Comparison of ENCODE assay signal across 8 cellular contexts in the genomic region with DNA sequence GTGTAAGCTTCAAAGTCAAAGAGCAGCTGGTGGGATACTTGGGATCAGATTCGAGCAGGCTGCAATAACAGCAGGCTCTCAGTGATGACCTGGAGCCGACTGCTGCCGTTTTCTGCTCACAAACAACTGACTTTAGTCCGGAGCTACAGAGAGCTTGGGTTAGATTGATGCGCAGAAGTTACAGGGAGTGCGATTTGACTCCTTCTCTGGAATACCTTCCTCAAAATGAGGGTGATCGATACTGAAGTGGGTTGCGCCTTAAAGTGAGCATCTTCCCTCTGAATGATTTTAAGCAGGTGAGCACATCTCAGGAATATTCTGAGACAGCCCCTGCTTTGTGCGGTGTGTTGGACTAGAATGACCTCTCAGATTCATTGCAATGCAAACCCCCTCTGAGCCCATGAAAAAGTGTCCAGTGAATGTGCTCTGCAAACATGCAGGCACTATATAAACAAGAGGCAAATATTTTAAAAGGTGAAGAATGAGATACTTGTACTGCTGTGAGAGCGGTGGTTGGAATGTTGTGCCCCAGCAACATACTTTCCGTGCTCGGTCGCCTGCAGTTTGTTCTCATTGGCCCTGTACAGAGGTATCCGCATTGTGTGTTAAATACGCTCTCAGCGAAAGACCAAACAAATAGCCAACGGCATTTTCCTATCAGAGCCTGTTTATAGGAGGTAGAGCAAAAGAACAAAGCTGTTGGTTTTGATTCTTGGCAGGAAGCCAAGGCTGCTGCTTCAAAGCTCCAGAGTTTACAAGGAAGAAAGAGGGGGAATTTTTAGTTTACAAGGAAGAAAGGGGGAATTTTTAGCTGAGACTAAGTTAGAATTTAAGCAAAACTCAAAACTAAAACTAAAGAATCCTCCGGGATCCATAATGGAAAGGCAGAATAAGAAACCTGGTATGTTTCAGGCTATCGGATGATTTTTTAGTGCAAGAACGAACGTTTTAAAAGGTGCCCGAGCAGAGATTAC.
A peak's percentile ranks its signal among the peaks of the same experiment; 100 is the strongest.
DNase-seq lines count a peak whose midpoint lies in the region; ATAC-seq, FAIRE-seq and TF ChIP-seq lines count a peak whose summit lies in the region.

No MANE protein-coding gene starts in this region.

- peak overlapping the region; percentile 61 for H3K4me3 ChIP-seq in endodermal cell (ENCODE audit: low read length)
- H3K4me3 ChIP-seq in muscle layer of colon (ENCODE audit: low read depth in 1 of 2, low read length in 2 of 2), result peak overlapping the region; percentile 29 to 42

- DNase-seq in AG20443 (ENCODE audit: low spot score) (peak; percentile 14), NCI-H2171 (lab: John Stamatoyannopoulos, UW) (peak; percentile 11), endodermal cell (peak; percentile 78), GM12892 (ENCODE audit: insufficient read length) (no peak), SKM-1 treated with dmso at 0.1 percent for 144 hours (lab: John Stamatoyannopoulos, UW; ENCODE audit: unreplicated experiment) (no peak), occipital lobe (lab: John Stamatoyannopoulos, UW) (no peak)

- H3K36me3 Mint-ChIP-seq in endodermal cell (ENCODE audit: low read depth), result peaks cover 14% of the 10 kb centered on the region

- TF ChIP-seq POLR2A in GM12892 (IDR thresholded peaks at IDR 0.05; ENCODE audit: low read depth, low read length), result no peak

- H3K27me3 ChIP-seq in endodermal cell (ENCODE audit: control insufficient read depth, insufficient read depth, low read length, poor library complexity, severe bottlenecking), result no peaks in the 10 kb centered on the region
- no peaks in the 10 kb centered on the region for H3K27me3 ChIP-seq in muscle layer of colon (ENCODE audit: control insufficient read depth in 1 of 2, insufficient read depth in 2 of 2, low read length in 2 of 2)

- peak overlapping the region; percentile 75 for H3K27ac ChIP-seq in endodermal cell (ENCODE audit: low read depth, low read length)
- H3K27ac ChIP-seq in muscle layer of colon (ENCODE audit: low read depth, low read length), result no peak overlapping the region

- no peak for TF ChIP-seq CTCF in endodermal cell (conservative IDR thresholded peaks at IDR 0.05)

- no peaks in the 10 kb centered on the region for H3K9me3 Mint-ChIP-seq in endodermal cell

- H3K36me3 ChIP-seq in endodermal cell (ENCODE audit: control insufficient read depth, insufficient read depth, low read length) (peaks cover 44% of the 10 kb centered on the region), muscle layer of colon (ENCODE audit: insufficient read depth, low read length) (no peaks in the 10 kb centered on the region)

- H3K4me3 Mint-ChIP-seq in endodermal cell, result peak overlapping the region; percentile 27

- no peak for ATAC-seq in HG03571 (IDR thresholded peaks at IDR 0.05; ENCODE audit: unreplicated experiment)

- H3K4me1 ChIP-seq in endodermal cell (ENCODE audit: control insufficient read depth, insufficient read depth, low read length), result peaks cover 43% of the 10 kb centered on the region
- peaks cover 40% of the 10 kb centered on the region for H3K4me1 ChIP-seq in muscle layer of colon (ENCODE audit: insufficient read depth, low read length)

- H3K9ac ChIP-seq in endodermal cell (ENCODE audit: extremely low read depth, low read length, poor library complexity, severe bottlenecking) (peak overlapping the region; percentile 31), muscle layer of colon (ENCODE audit: low read length) (no peak overlapping the region)

- 56 to 66% methylated on average over 19 to 22 of the region's 22 CpGs for WGBS in endodermal cell (ENCODE audit: insufficient coverage in 1 of 2, insufficient read length in 1 of 2), 2 experiments

- H3K9me3 ChIP-seq in endodermal cell (ENCODE audit: control insufficient read depth, low read length) (no peaks in the 10 kb centered on the region), muscle layer of colon (ENCODE audit: low read length) (no peaks in the 10 kb centered on the region)

- peak overlapping the region; percentile 96 for H3K27ac Mint-ChIP-seq in endodermal cell

- no peaks in the 10 kb centered on the region for H3K27me3 Mint-ChIP-seq in endodermal cell (ENCODE audit: insufficient read depth)

- H3K4me1 Mint-ChIP-seq in endodermal cell, result peaks cover 71% of the 10 kb centered on the region

- no peak for FAIRE-seq in GM12892 (lab: Jason Lieb, UNC)

Comparison
In these comparisons a context has a peak if more than half of its experiments do, and no peak if none do; other contexts are left out.
1. DNase-seq: peak in AG20443 (single experiment), NCI-H2171 (single experiment) and endodermal cell (single experiment); none in GM12892 (single experiment), SKM-1 treated with dmso at 0.1 percent for 144 hours (single experiment) and occipital lobe (single experiment).